ENCODE assay signal across 19 cellular contexts in the genomic region with DNA sequence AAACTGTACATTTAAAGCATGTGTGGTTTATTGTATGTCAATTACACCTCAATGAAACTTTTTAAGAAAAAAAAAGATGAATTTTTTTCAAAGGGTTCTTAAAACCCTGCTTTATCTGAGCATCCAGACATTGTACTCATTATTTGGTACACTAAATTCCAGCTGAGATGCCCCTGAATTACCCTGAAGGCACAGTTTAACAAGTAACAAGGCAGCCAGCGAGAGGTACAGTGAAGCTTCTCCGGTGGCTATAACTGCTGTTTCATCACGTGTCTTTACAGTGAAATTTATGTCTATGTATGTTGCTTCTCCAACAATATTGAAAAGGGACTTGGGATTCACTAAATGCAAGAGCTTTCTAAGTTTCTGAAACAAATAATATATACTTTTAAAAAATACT. TPM values are rescaled to one million over a fixed set of nuclear protein-coding genes. Genes with fewer than 3 reads are reported as not detected.
"Had no signal": no experiment of that assay in that cellular context is flagged by ENCODE, and none has a peak within 500 bp of the region (broad histone marks: within the 10 kb centered on the region; RNA-seq: fewer than 3 reads in every experiment).

No MANE protein-coding gene starts in this region.

- H3K27ac ChIP-seq: brain microvascular endothelial cell, transverse colon had no signal

- H3K9me3 ChIP-seq: transverse colon had no signal

- H3K27ac Mint-ChIP-seq: activated CD8-positive, alpha-beta memory T cell treated with anti-CD3 and anti-CD28 coated beads, Interleukin-2, amount 10 ng/mL, durations not matched to agents 7 days and 5 days; activated naive CD4-positive, alpha-beta T cell treated with anti-CD3 and anti-CD28 coated beads, Interleukin-2, amount 50 U/mL, for 72 hours; activated T-cell treated with anti-CD3 and anti-CD28 coated beads, Interleukin-2, amount 50 U/mL, for 24 hours; immature natural killer cell; naive B cell; stimulated activated naive B cell treated with anti-CD40 and anti-IgM and Interleukin-4, amounts not matched to agents 10 μg/mL and 1 μg/mL and 100 μg/mL, for 72 hours had no signal

- H3K27me3 Mint-ChIP-seq: activated CD8-positive, alpha-beta memory T cell treated with anti-CD3 and anti-CD28 coated beads, Interleukin-2, amount 10 ng/mL, durations not matched to agents 7 days and 5 days; activated T-cell treated with anti-CD3 and anti-CD28 coated beads, Interleukin-2, amount 50 U/mL, for 24 hours; stimulated activated naive B cell treated with anti-CD40 and anti-IgM and Interleukin-4, amounts not matched to agents 10 μg/mL and 1 μg/mL and 100 μg/mL, for 72 hours had no signal

- ATAC-seq: activated CD4-positive, CD25-positive, alpha-beta regulatory T cell treated with anti-CD3 and anti-CD28 coated beads, Interleukin-2, amount 50 U/mL, for 24 hours; activated CD8-positive, alpha-beta memory T cell treated with anti-CD3 and anti-CD28 coated beads, Interleukin-2, amount 10 ng/mL, durations not matched to agents 7 days and 5 days; activated naive CD4-positive, alpha-beta T cell treated with anti-CD3 and anti-CD28 coated beads, Interleukin-2, amount 50 U/mL, for 72 hours; left colon; right cardiac atrium; stimulated activated naive B cell treated with anti-CD40 and anti-IgM and Interleukin-4, amounts not matched to agents 10 μg/mL and 1 μg/mL and 100 μg/mL, for 72 hours had no signal

- DNase-seq: activated CD4-positive, alpha-beta T cell treated with anti-CD3 and anti-CD28 coated beads, Interleukin-2, amount 50 U/mL, for 4 hours; activated CD8-positive, alpha-beta memory T cell treated with anti-CD3 and anti-CD28 coated beads, Interleukin-2, amount 10 ng/mL, durations not matched to agents 7 days and 5 days; activated effector memory CD4-positive, alpha-beta T cell treated with Interleukin-2 at 50 U/mL for 16 hours; activated T-cell treated with anti-CD3 and anti-CD28 coated beads, Interleukin-2, amount 50 U/mL, for 24 hours; amygdala; brain microvascular endothelial cell; cerebellar nuclear complex; dermis blood vessel endothelial cell; endodermal cell; immature natural killer cell; left colon; naive B cell; right cardiac atrium; stimulated activated CD4-positive, alpha-beta T cell treated with anti-CD3 and anti-CD28 coated beads, Interleukin-1b, Interleukin-23, amount 100 ng/mL, for 48 hours; stimulated activated naive B cell treated with anti-CD40 and anti-IgM and Interleukin-4, amounts not matched to agents 10 μg/mL and 1 μg/mL and 100 μg/mL, for 72 hours; transverse colon had no signal

- H3K36me3 Mint-ChIP-seq: activated naive CD4-positive, alpha-beta T cell treated with anti-CD3 and anti-CD28 coated beads, Interleukin-2, amount 50 U/mL, for 72 hours; immature natural killer cell; naive B cell; stimulated activated naive B cell treated with anti-CD40 and anti-IgM and Interleukin-4, amounts not matched to agents 10 μg/mL and 1 μg/mL and 100 μg/mL, for 72 hours had no signal

- H3K4me3 ChIP-seq: lung, transverse colon had no signal

- H3K27me3 ChIP-seq: brain microvascular endothelial cell, transverse colon had no signal

- H3K4me3 Mint-ChIP-seq: activated CD8-positive, alpha-beta memory T cell treated with anti-CD3 and anti-CD28 coated beads, Interleukin-2, amount 10 ng/mL, durations not matched to agents 7 days and 5 days; activated T-cell treated with anti-CD3 and anti-CD28 coated beads, Interleukin-2, amount 50 U/mL, for 24 hours; endodermal cell; immature natural killer cell; naive B cell; stimulated activated naive B cell treated with anti-CD40 and anti-IgM and Interleukin-4, amounts not matched to agents 10 μg/mL and 1 μg/mL and 100 μg/mL, for 72 hours had no signal

- H3K36me3 ChIP-seq: brain microvascular endothelial cell, transverse colon had no signal

- H3K4me1 Mint-ChIP-seq: activated CD8-positive, alpha-beta memory T cell treated with anti-CD3 and anti-CD28 coated beads, Interleukin-2, amount 10 ng/mL, durations not matched to agents 7 days and 5 days; immature natural killer cell; naive B cell; stimulated activated naive B cell treated with anti-CD40 and anti-IgM and Interleukin-4, amounts not matched to agents 10 μg/mL and 1 μg/mL and 100 μg/mL, for 72 hours had no signal

- H3K9me3 Mint-ChIP-seq: activated naive CD4-positive, alpha-beta T cell treated with anti-CD3 and anti-CD28 coated beads, Interleukin-2, amount 50 U/mL, for 72 hours; activated T-cell treated with anti-CD3 and anti-CD28 coated beads, Interleukin-2, amount 50 U/mL, for 24 hours; endodermal cell; naive B cell; stimulated activated naive B cell treated with anti-CD40 and anti-IgM and Interleukin-4, amounts not matched to agents 10 μg/mL and 1 μg/mL and 100 μg/mL, for 72 hours had no signal

RNA-seq across cellular contexts. Expression of gene SLC7A11, which starts 15.8 kb away (rescaled TPM):
- polyA plus RNA-seq: immature natural killer cell had no signal
